24 cellular contexts compared by ENCODE assay signal in genomic region chrX:131394384-131394783, GRCh38.
"Had no signal": no experiment of that assay in that cellular context is flagged by ENCODE, and none has a peak within 500 bp of the region (broad histone marks: within the 10 kb centered on the region; RNA-seq: fewer than 3 reads in every experiment).

No MANE protein-coding gene starts in this region.

- H3K9me3 Mint-ChIP-seq: activated CD4-positive, alpha-beta memory T cell treated with anti-CD3 and anti-CD28 coated beads, Interleukin-2, amount 10 ng/mL, durations not matched to agents 7 days and 5 days; activated naive CD4-positive, alpha-beta T cell treated with anti-CD3 and anti-CD28 coated beads for 36 hours; activated T-helper 2 cell treated with anti-CD3 and anti-CD28 coated beads, Interferon-gamma antibody, Interleukin-2, Interleukin-4, amounts not matched to agents 10 μg/mL and 5 μg/mL and 100 μg/mL, durations not matched to agents 14 hours and 24 hours and 36 hours; central memory CD8-positive, alpha-beta T cell; natural killer cell had no signal

- H3K27ac ChIP-seq: colonic mucosa, neutrophil, spleen, thoracic aorta, upper lobe of left lung had no signal

- H3K36me3 ChIP-seq: colonic mucosa, neutrophil, spleen, thoracic aorta, upper lobe of left lung had no signal

- H3K27me3 Mint-ChIP-seq: activated CD4-positive, alpha-beta memory T cell treated with anti-CD3 and anti-CD28 coated beads, Interleukin-2, amount 10 ng/mL, durations not matched to agents 7 days and 5 days; brain; central memory CD8-positive, alpha-beta T cell; stimulated activated memory B cell treated with anti-CD40 and anti-IgM and Interleukin-4, amounts not matched to agents 10 μg/mL and 1 μg/mL and 100 μg/mL, for 72 hours had no signal

- H3K4me1 ChIP-seq: colonic mucosa, spleen, upper lobe of left lung had no signal

- H3K4me3 Mint-ChIP-seq: activated CD4-positive, alpha-beta memory T cell treated with anti-CD3 and anti-CD28 coated beads, Interleukin-2, amount 10 ng/mL, durations not matched to agents 7 days and 5 days; activated naive CD4-positive, alpha-beta T cell treated with anti-CD3 and anti-CD28 coated beads for 36 hours; brain; central memory CD8-positive, alpha-beta T cell; endodermal cell; natural killer cell; stimulated activated memory B cell treated with anti-CD40 and anti-IgM and Interleukin-4, amounts not matched to agents 10 μg/mL and 1 μg/mL and 100 μg/mL, for 72 hours; T-helper 2 cell treated with Interferon-gamma antibody and Interleukin-4, amounts not matched to agents 5 μg/mL and 100 μg/mL, for 36 hours; WTC11 had no signal

- DNase-seq: activated CD4-positive, alpha-beta memory T cell treated with anti-CD3 and anti-CD28 coated beads, Interleukin-2, amount 10 ng/mL, durations not matched to agents 7 days and 5 days; activated CD4-positive, alpha-beta T cell treated with anti-CD3 and anti-CD28 coated beads for 4 hours; activated naive CD4-positive, alpha-beta T cell treated with anti-CD3 and anti-CD28 coated beads for 36 hours; activated T-cell treated with anti-CD3 and anti-CD28 coated beads, Interleukin-2, amount 50 U/mL, for 1 hour; colonic mucosa; endodermal cell; foreskin melanocyte; glutamatergic neuron; hippocampal formation; natural killer cell; posterior cingulate gyrus; retina; spleen; stimulated activated CD4-positive, alpha-beta T cell treated with anti-CD3 and anti-CD28 coated beads, Interleukin-4, amount 100 ng/mL, for 4 hours; upper lobe of left lung had no signal

- H3K4me1 Mint-ChIP-seq: activated CD4-positive, alpha-beta memory T cell treated with anti-CD3 and anti-CD28 coated beads, Interleukin-2, amount 10 ng/mL, durations not matched to agents 7 days and 5 days; brain; central memory CD8-positive, alpha-beta T cell; natural killer cell; stimulated activated memory B cell treated with anti-CD40 and anti-IgM and Interleukin-4, amounts not matched to agents 10 μg/mL and 1 μg/mL and 100 μg/mL, for 72 hours had no signal

- H3K36me3 Mint-ChIP-seq: natural killer cell; stimulated activated memory B cell treated with anti-CD40 and anti-IgM and Interleukin-4, amounts not matched to agents 10 μg/mL and 1 μg/mL and 100 μg/mL, for 72 hours had no signal

- H3K27ac Mint-ChIP-seq: activated CD4-positive, alpha-beta memory T cell treated with anti-CD3 and anti-CD28 coated beads, Interleukin-2, amount 10 ng/mL, durations not matched to agents 7 days and 5 days; activated naive CD4-positive, alpha-beta T cell treated with anti-CD3 and anti-CD28 coated beads for 36 hours; activated T-helper 2 cell treated with anti-CD3 and anti-CD28 coated beads, Interferon-gamma antibody, Interleukin-2, Interleukin-4, amounts not matched to agents 10 μg/mL and 5 μg/mL and 100 μg/mL, durations not matched to agents 14 hours and 24 hours and 36 hours; brain; endodermal cell; natural killer cell; stimulated activated memory B cell treated with anti-CD40 and anti-IgM and Interleukin-4, amounts not matched to agents 10 μg/mL and 1 μg/mL and 100 μg/mL, for 72 hours; T-helper 2 cell treated with Interferon-gamma antibody and Interleukin-4, amounts not matched to agents 5 μg/mL and 100 μg/mL, for 36 hours; WTC11 had no signal

- H3K4me3 ChIP-seq: colonic mucosa, lung, spleen, thoracic aorta, upper lobe of left lung had no signal

- H3K27me3 ChIP-seq: colonic mucosa, neutrophil, upper lobe of left lung had no signal

- ATAC-seq: natural killer cell; stimulated activated memory B cell treated with anti-CD40 and anti-IgM and Interleukin-4, amounts not matched to agents 10 μg/mL and 1 μg/mL and 100 μg/mL, for 72 hours; WTC11 had no signal

- H3K9me3 ChIP-seq: colonic mucosa, neutrophil, thoracic aorta, upper lobe of left lung had no signal
